ENCODE assay signal across 8 cellular contexts in genomic region chr17:42797067-42798007, GRCh38. TPM values are rescaled to one million over a fixed set of nuclear protein-coding genes. Genes with fewer than 3 reads are reported as not detected.
DNase-seq lines count a peak whose midpoint lies in the region; ATAC-seq and TF ChIP-seq lines count a peak whose summit lies in the region.

No MANE protein-coding gene starts in this region.

- H3K27ac ChIP-seq in OCI-LY3 (ENCODE audit: low read length) (no peak overlapping the region), epithelial cell of prostate (peak overlapping the region; percentile 17), osteoblast (ENCODE audit: low read depth, low read length) (peak overlapping the region; percentile 77)

- H3K27me3 ChIP-seq in OCI-LY3 (ENCODE audit: low read depth, low read length) = no peaks in the 10 kb centered on the region
- no peaks in the 10 kb centered on the region for H3K27me3 ChIP-seq in osteoblast (ENCODE audit: insufficient read depth, low read length)

- no peak overlapping the region for H3K9ac ChIP-seq in OCI-LY3 (ENCODE audit: low read length)

- H3K4me2 ChIP-seq in OCI-LY3 (ENCODE audit: low read length) (peak overlapping the region; percentile 68), osteoblast (ENCODE audit: insufficient read depth, low read length) (peak overlapping the region; percentile 88)

- peak; percentile 96 for DNase-seq in Caki2 (ENCODE audit: low read depth)
- DNase-seq in epithelial cell of prostate (ENCODE audit: low read depth, low spot score) = no peak
- DNase-seq in osteoblast (ENCODE audit: insufficient read length, low spot score, missing footprints) = peak; percentile 56
- DNase-seq in D341Med (ENCODE audit: low spot score) = no peak

- H2AFZ ChIP-seq in OCI-LY3 (ENCODE audit: low read depth, low read length) (no peak overlapping the region), osteoblast (ENCODE audit: low read length) (no peak overlapping the region)

- H3K4me3 ChIP-seq in OCI-LY3 (ENCODE audit: low read length) (peak overlapping the region; percentile 94), osteoblast (ENCODE audit: insufficient read depth, low read length) (peak overlapping the region; percentile 92)

- H4K20me1 ChIP-seq in OCI-LY3 (ENCODE audit: insufficient read depth, low read length) (no peaks in the 10 kb centered on the region), osteoblast (ENCODE audit: insufficient read depth, low read length) (no peaks in the 10 kb centered on the region)

- in situ Hi-C loops in Caki2 (cut with HindIII; ENCODE audit: low pct_unique_long_range_greater_than_20kb, low sequenced_read_pairs) = no loop called here

- ATAC-seq in HG03457 (IDR thresholded peaks at IDR 0.05; ENCODE audit: unreplicated experiment) (no peak), HG03097 (IDR thresholded peaks at IDR 0.05; ENCODE audit: low FRiP score, unreplicated experiment) (no peak), HG03045 (IDR thresholded peaks at IDR 0.05; ENCODE audit: unreplicated experiment) (no peak)

- TF ChIP-seq CTCF in OCI-LY3 (IDR thresholded peaks at IDR 0.05; ENCODE audit: low read depth, low read length) (no peak), osteoblast (IDR thresholded peaks at IDR 0.05; ENCODE audit: extremely low read depth, low read depth, low read length) (no peak)

- peaks cover 6% of the 10 kb centered on the region for H3K4me1 ChIP-seq in OCI-LY3 (ENCODE audit: low read length)
- H3K4me1 ChIP-seq in osteoblast (ENCODE audit: insufficient read depth, low read length) = peaks cover 16% of the 10 kb centered on the region

- H3K36me3 ChIP-seq in OCI-LY3 (replicated peaks; ENCODE audit: low read depth, low read length) = no peaks in the 10 kb centered on the region
- peaks cover 5% of the 10 kb centered on the region for H3K36me3 ChIP-seq in osteoblast (ENCODE audit: insufficient read depth, low read length)

- H3K79me2 ChIP-seq in OCI-LY3 (ENCODE audit: low read length) (no peaks in the 10 kb centered on the region), osteoblast (ENCODE audit: insufficient read depth, low read length) (peaks cover 18% of the 10 kb centered on the region)

- H3K9me3 ChIP-seq in OCI-LY3 (ENCODE audit: insufficient read depth, low read length) (no peaks in the 10 kb centered on the region), osteoblast (ENCODE audit: low read depth, low read length) (no peaks in the 10 kb centered on the region)

RNA-seq across cellular contexts. Expression of gene COA3, which starts 1.2 kb away (rescaled TPM):
- total RNA-seq in Caki2 (2014; rRNA removed; shearing (Covaris generic); ENCODE audit: low replicate concordance) = 211 and 246 TPM in 2 replicates
- total RNA-seq in osteoblast = 44.2 and 47.4 TPM in 2 replicates

RNA-seq across cellular contexts. Expression of gene CNTD1, which starts 1.3 kb away (rescaled TPM):
- total RNA-seq in Caki2 (2014; rRNA removed; shearing (Covaris generic); ENCODE audit: low replicate concordance) = 0.09 TPM in 1 of 2 replicates, not detected in the other
- total RNA-seq in osteoblast = 0.88 TPM in 1 of 2 replicates, not detected in the other

RNA-seq across cellular contexts. Expression of gene WNK4, which starts 16.9 kb away (rescaled TPM):
- not detected in 2 replicates for total RNA-seq in Caki2 (2014; rRNA removed; shearing (Covaris generic); ENCODE audit: low replicate concordance)
- under 0.01 TPM in 1 of 2 replicates, not detected in the other for total RNA-seq in osteoblast

RNA-seq across cellular contexts. Expression of gene VPS25, which starts 24.1 kb away (rescaled TPM):
- 123 and 179 TPM in 2 replicates for total RNA-seq in Caki2 (2014; rRNA removed; shearing (Covaris generic); ENCODE audit: low replicate concordance)
- total RNA-seq in osteoblast = 46.7 and 55.7 TPM in 2 replicates

RNA-seq across cellular contexts. Expression of gene BECN1, which starts 26.7 kb away (rescaled TPM):
- total RNA-seq in Caki2 (2014; rRNA removed; shearing (Covaris generic); ENCODE audit: low replicate concordance) = 107 and 132 TPM in 2 replicates
- 94.8 and 104 TPM in 2 replicates for total RNA-seq in osteoblast

Comparison
In these comparisons a context has a peak if more than half of its experiments do, and no peak if none do; other contexts are left out.
1. DNase-seq: peak in Caki2 (single experiment) and osteoblast (single experiment); none in epithelial cell of prostate (single experiment) and D341Med (single experiment).